Comparison of ENCODE assay signal across 31 cellular contexts in the genomic region with DNA sequence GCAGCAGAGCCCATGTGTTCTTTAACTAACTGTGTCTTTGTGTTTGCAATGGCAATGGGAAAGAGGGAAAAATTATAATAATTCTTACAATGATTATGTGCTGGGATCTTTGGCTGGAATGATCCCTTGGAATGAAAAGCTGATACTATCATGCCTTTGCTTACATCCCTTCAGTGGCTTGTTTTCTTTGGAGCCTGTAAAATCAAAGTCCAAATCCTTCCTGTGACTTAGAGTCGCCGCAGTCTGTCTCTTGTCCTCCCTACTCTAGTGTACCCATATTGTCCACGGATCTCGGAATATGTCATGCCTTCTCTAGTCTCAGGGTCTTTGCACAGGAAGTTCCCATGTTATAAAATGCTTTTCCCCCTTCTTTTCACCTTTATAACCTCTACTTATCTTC.
"Had no signal": no experiment of that assay in that cellular context is flagged by ENCODE, and none has a peak within 500 bp of the region (broad histone marks: within the 10 kb centered on the region; RNA-seq: fewer than 3 reads in every experiment).

No MANE protein-coding gene starts in this region.

- H3K36me3 Mint-ChIP-seq: activated CD8-positive, alpha-beta memory T cell treated with anti-CD3 and anti-CD28 coated beads, Interleukin-2, amount 10 ng/mL, durations not matched to agents 7 days and 5 days; activated naive CD4-positive, alpha-beta T cell treated with anti-CD3 and anti-CD28 coated beads, Interleukin-2, amount 50 U/mL, for 24 hours; activated naive CD8-positive, alpha-beta T cell treated with anti-CD3 and anti-CD28 coated beads, Interleukin-2, amount 10 ng/mL, durations not matched to agents 7 days and 5 days had no signal

- H3K9me3 ChIP-seq: ascending aorta, SJCRH30 had no signal

- H3K27ac ChIP-seq: cardiac muscle cell, SJCRH30, SK-N-MC had no signal

- ATAC-seq: activated CD8-positive, alpha-beta memory T cell treated with anti-CD3 and anti-CD28 coated beads, Interleukin-2, amount 10 ng/mL, durations not matched to agents 7 days and 5 days; activated T-cell treated with anti-CD3 and anti-CD28 coated beads, Interleukin-2, amount 50 U/mL, for 72 hours; activated T-helper 17 cell treated with anti-CD3 and anti-CD28 coated beads, Interleukin-2, amount 50 U/mL, for 72 hours; Panc1 had no signal

- DNase-seq: activated B cell treated with CpG ODN at 0.5 μM for 24 hours; activated CD4-positive, alpha-beta memory T cell treated with anti-CD3 and anti-CD28 coated beads, Interleukin-2, amount 10 ng/mL, durations not matched to agents 7 days and 5 days; activated CD4-positive, alpha-beta T cell treated with anti-CD3 and anti-CD28 coated beads for 1 hour; activated CD4-positive, alpha-beta T cell treated with anti-CD3 and anti-CD28 coated beads for 48 hours; activated CD8-positive, alpha-beta memory T cell treated with anti-CD3 and anti-CD28 coated beads for 24 hours; activated CD8-positive, alpha-beta memory T cell treated with anti-CD3 and anti-CD28 coated beads, Interleukin-2, amount 10 ng/mL, durations not matched to agents 7 days and 5 days; activated CD8-positive, alpha-beta memory T cell treated with anti-CD3 and anti-CD28 coated beads, Interleukin-2, amount 50 U/mL, for 48 hours; activated gamma-delta T cell; activated naive CD4-positive, alpha-beta T cell treated with Interleukin-2 at 50 U/mL for 16 hours; activated naive CD8-positive, alpha-beta T cell treated with anti-CD3 and anti-CD28 coated beads, Interleukin-2, amount 10 ng/mL, durations not matched to agents 7 days and 5 days; activated T-cell treated with anti-CD3 and anti-CD28 coated beads, Interleukin-2, amount 50 U/mL, for 72 hours; amygdala; Karpas-422; KBM-7; MM.1S; MV-4-11; NCI-H1092; NCI-H1436 treated with DMSO at 0.1 percent for 48 hours; NCI-H1694 treated with DMSO at 0.1 percent for 48 hours; NCI-H2029; NCI-H345; NCI-H524 treated with DMSO at 0.1 percent for 48 hours; SHP77; SJCRH30; T1000 had no signal

- H3K27me3 Mint-ChIP-seq: activated CD4-positive, alpha-beta memory T cell treated with anti-CD3 and anti-CD28 coated beads, Interleukin-2, amount 10 ng/mL, durations not matched to agents 7 days and 5 days; activated T-helper 17 cell treated with anti-CD3 and anti-CD28 coated beads, Interleukin-2, amount 50 U/mL, for 72 hours had no signal

- H3K4me3 Mint-ChIP-seq: activated B cell treated with CpG ODN at 0.5 μM for 24 hours; activated CD4-positive, alpha-beta memory T cell treated with anti-CD3 and anti-CD28 coated beads, Interleukin-2, amount 10 ng/mL, durations not matched to agents 7 days and 5 days; activated CD8-positive, alpha-beta memory T cell treated with anti-CD3 and anti-CD28 coated beads, Interleukin-2, amount 10 ng/mL, durations not matched to agents 7 days and 5 days; activated naive CD4-positive, alpha-beta T cell treated with anti-CD3 and anti-CD28 coated beads, Interleukin-2, amount 50 U/mL, for 24 hours; activated naive CD8-positive, alpha-beta T cell treated with anti-CD3 and anti-CD28 coated beads, Interleukin-2, amount 10 ng/mL, durations not matched to agents 7 days and 5 days; activated T-cell treated with anti-CD3 and anti-CD28 coated beads, Interleukin-2, amount 50 U/mL, for 72 hours; activated T-helper 17 cell treated with anti-CD3 and anti-CD28 coated beads, Interleukin-2, amount 50 U/mL, for 72 hours had no signal

- H3K9me3 Mint-ChIP-seq: activated B cell treated with CpG ODN at 0.5 μM for 24 hours; activated naive CD4-positive, alpha-beta T cell treated with anti-CD3 and anti-CD28 coated beads, Interleukin-2, amount 50 U/mL, for 24 hours; activated naive CD8-positive, alpha-beta T cell treated with anti-CD3 and anti-CD28 coated beads, Interleukin-2, amount 10 ng/mL, durations not matched to agents 7 days and 5 days; activated T-helper 17 cell treated with anti-CD3 and anti-CD28 coated beads, Interleukin-2, amount 50 U/mL, for 72 hours had no signal

- H3K36me3 ChIP-seq: ascending aorta, cardiac muscle cell, SJCRH30 had no signal

- H3K27ac Mint-ChIP-seq: activated B cell treated with CpG ODN at 0.5 μM for 24 hours; activated CD4-positive, alpha-beta memory T cell treated with anti-CD3 and anti-CD28 coated beads, Interleukin-2, amount 10 ng/mL, durations not matched to agents 7 days and 5 days; activated CD8-positive, alpha-beta memory T cell treated with anti-CD3 and anti-CD28 coated beads, Interleukin-2, amount 10 ng/mL, durations not matched to agents 7 days and 5 days; activated naive CD4-positive, alpha-beta T cell treated with anti-CD3 and anti-CD28 coated beads, Interleukin-2, amount 50 U/mL, for 24 hours; activated naive CD8-positive, alpha-beta T cell treated with anti-CD3 and anti-CD28 coated beads, Interleukin-2, amount 10 ng/mL, durations not matched to agents 7 days and 5 days; activated T-cell treated with anti-CD3 and anti-CD28 coated beads, Interleukin-2, amount 50 U/mL, for 72 hours; activated T-helper 17 cell treated with anti-CD3 and anti-CD28 coated beads, Interleukin-2, amount 50 U/mL, for 72 hours had no signal

- H3K27me3 ChIP-seq: ascending aorta, cardiac muscle cell, SJCRH30 had no signal

- H3K4me3 ChIP-seq: ascending aorta, cardiac muscle cell, SJCRH30, SK-N-MC had no signal

- H3K4me1 Mint-ChIP-seq: activated B cell treated with CpG ODN at 0.5 μM for 24 hours; activated naive CD4-positive, alpha-beta T cell treated with anti-CD3 and anti-CD28 coated beads, Interleukin-2, amount 50 U/mL, for 24 hours had no signal
